ENCODE assay signal across 30 cellular contexts in the genomic region with DNA sequence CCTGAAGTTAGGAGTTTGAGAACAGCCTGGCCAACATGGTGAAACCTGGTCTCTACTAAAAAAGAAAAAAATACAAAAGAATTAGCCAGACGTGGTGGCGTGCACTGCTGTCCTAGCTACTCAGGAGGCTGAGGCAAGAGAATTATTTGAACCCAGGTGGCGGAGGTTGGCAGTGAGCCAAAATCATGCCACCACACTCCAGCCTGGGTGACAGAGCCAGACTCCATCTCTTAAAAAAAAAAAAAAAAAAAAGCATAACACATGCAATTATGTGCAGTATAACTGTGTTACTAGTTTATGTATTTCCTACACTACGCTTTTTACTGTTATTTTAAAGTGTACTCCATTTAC.
"Had no signal": no experiment of that assay in that cellular context is flagged by ENCODE, and none has a peak within 500 bp of the region (broad histone marks: within the 10 kb centered on the region; RNA-seq: fewer than 3 reads in every experiment).

No MANE protein-coding gene starts in this region.

- H3K4me3 Mint-ChIP-seq: immature natural killer cell; mesothelial cell of epicardium; naive B cell; natural killer cell; nephron progenitor cell; neural progenitor cell; stimulated activated naive B cell treated with anti-CD40 and anti-IgM and Interleukin-4, amounts not matched to agents 10 μg/mL and 1 μg/mL and 100 μg/mL, for 72 hours; type B pancreatic cell had no signal

- H3K9ac ChIP-seq: neural progenitor cell, parathyroid adenoma had no signal

- H3K36me3 Mint-ChIP-seq: immature natural killer cell; mesothelial cell of epicardium; naive B cell; natural killer cell; neural progenitor cell; stimulated activated naive B cell treated with anti-CD40 and anti-IgM and Interleukin-4, amounts not matched to agents 10 μg/mL and 1 μg/mL and 100 μg/mL, for 72 hours; type B pancreatic cell had no signal

- H3K79me2 ChIP-seq: parathyroid adenoma had no signal

- H3K27ac Mint-ChIP-seq: immature natural killer cell; natural killer cell; nephron progenitor cell; stimulated activated naive B cell treated with anti-CD40 and anti-IgM and Interleukin-4, amounts not matched to agents 10 μg/mL and 1 μg/mL and 100 μg/mL, for 72 hours had no signal

- H3K27ac ChIP-seq: left ventricle myocardium inferior, neural progenitor cell, neutrophil, parathyroid adenoma, prostate gland, skin epidermis, stomach, testis, thyroid gland, uterus had no signal

- H2AFZ ChIP-seq: parathyroid adenoma had no signal

- H3K27me3 ChIP-seq: neural progenitor cell, stomach, testis, thyroid gland, uterus had no signal

- DNase-seq: hypothalamus; immature natural killer cell; kidney; left ventricle myocardium inferior; mesendoderm; naive B cell; natural killer cell; nephron progenitor cell; occipital lobe; retina; right cardiac atrium; stimulated activated CD4-positive, alpha-beta T cell treated with anti-CD3 and anti-CD28 coated beads, Interleukin-12 subunit alpha, Interleukin-12 subunit beta, amount 100 ng/mL, for 4 hours; stimulated activated CD4-positive, alpha-beta T cell treated with anti-CD3 and anti-CD28 coated beads, Interleukin-15, amount 100 ng/mL, for 24 hours; stimulated activated CD4-positive, alpha-beta T cell treated with anti-CD3 and anti-CD28 coated beads, Interleukin-2, amount 100 ng/mL, for 24 hours; stimulated activated CD4-positive, alpha-beta T cell treated with anti-CD3 and anti-CD28 coated beads, Interleukin-4, amount 100 ng/mL, for 1 hour; stimulated activated naive B cell treated with anti-CD40 and anti-IgM and Interleukin-4, amounts not matched to agents 10 μg/mL and 1 μg/mL and 100 μg/mL, for 72 hours; stimulated activated naive CD8-positive, alpha-beta T cell treated with anti-CD3 and anti-CD28 coated beads, Interleukin-15, Interleukin-2, amounts not matched to agents 100 U/mL and 50 U/mL, for 24 hours; stomach; testis; thyroid gland; uterus had no signal

- H3K4me1 Mint-ChIP-seq: immature natural killer cell; naive B cell; natural killer cell; nephron progenitor cell; stimulated activated naive B cell treated with anti-CD40 and anti-IgM and Interleukin-4, amounts not matched to agents 10 μg/mL and 1 μg/mL and 100 μg/mL, for 72 hours had no signal

- H3K4me1 ChIP-seq: left ventricle myocardium inferior, neural progenitor cell, parathyroid adenoma, prostate gland, stomach, testis, thyroid gland, uterus had no signal

- H3K4me3 ChIP-seq: left ventricle myocardium inferior, lung, neural progenitor cell, prostate gland, skin epidermis, stomach, testis, thyroid gland, uterus had no signal

- H3K36me3 ChIP-seq: left ventricle myocardium inferior, neural progenitor cell, neutrophil, prostate gland, stomach, thyroid gland, uterus had no signal

- H3K4me2 ChIP-seq: neural progenitor cell had no signal

- H3K9me3 ChIP-seq: left ventricle myocardium inferior, neutrophil, prostate gland, stomach, testis, thyroid gland, uterus had no signal

- ATAC-seq: natural killer cell; right cardiac atrium; sciatic nerve; stimulated activated naive B cell treated with anti-CD40 and anti-IgM and Interleukin-4, amounts not matched to agents 10 μg/mL and 1 μg/mL and 100 μg/mL, for 72 hours; stimulated activated naive CD8-positive, alpha-beta T cell treated with anti-CD3 and anti-CD28 coated beads, Interleukin-15, Interleukin-2, amounts not matched to agents 100 U/mL and 50 U/mL, for 24 hours had no signal

- H3K9me3 Mint-ChIP-seq: mesothelial cell of epicardium, natural killer cell, nephron progenitor cell, neural progenitor cell, type B pancreatic cell had no signal

- H3K27me3 Mint-ChIP-seq: type B pancreatic cell had no signal
